ENCODE assay signal across 8 cellular contexts in the genomic region with DNA sequence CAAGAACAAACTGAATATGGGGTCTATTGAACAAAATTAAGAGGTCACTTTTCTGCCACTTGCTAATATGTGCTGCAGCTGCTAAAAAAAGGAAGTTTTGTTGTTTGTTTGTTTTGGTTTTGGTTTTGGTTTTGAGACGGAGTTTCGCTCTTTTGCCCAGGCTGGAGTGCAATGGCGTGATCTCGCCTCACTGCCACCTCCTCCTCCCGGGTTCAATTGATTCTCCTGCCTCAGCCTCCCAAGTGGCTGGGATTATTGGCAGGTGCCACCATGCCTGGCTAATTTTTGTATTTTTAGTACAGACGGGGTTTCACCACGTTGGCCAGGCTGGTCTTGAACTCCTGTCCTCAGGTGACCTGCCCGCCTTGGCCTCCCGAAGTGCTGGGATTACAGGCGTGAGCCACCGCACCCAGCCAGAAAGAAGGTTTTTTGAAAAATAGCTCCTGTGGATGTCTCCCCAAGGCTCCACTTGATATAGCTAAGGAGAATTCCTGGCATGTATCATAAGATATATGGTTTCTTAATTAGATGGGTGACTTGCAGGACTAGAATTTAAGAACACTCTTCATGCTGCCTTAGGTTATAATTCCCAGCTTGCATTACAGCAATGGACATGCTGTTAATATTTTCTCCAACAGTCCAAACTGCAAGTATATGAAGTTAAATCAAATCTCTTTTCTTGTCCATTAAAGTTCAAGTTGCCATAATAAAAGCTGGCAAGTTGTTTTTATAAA.
DNase-seq lines count a peak whose midpoint lies in the region; ATAC-seq and TF ChIP-seq lines count a peak whose summit lies in the region.

No MANE protein-coding gene starts in this region.

- no TSS peak for BruUV-seq in Calu3 (replicated peaks; lab: Mats Ljungman, UMichigan)

- H3K27ac ChIP-seq in mucosa of rectum (ENCODE audit: low read depth in 2 of 2, low read length in 2 of 2): peak overlapping the region; percentile 29 to 35

- no peaks in the 10 kb centered on the region for H3K36me3 ChIP-seq in mucosa of rectum (ENCODE audit: control insufficient read depth in 2 of 2, insufficient read depth in 2 of 2, low read length in 2 of 2)

- H3K9me3 ChIP-seq in mucosa of rectum (ENCODE audit: control insufficient read depth in 2 of 2, low read length in 2 of 2): no peaks in the 10 kb centered on the region

- no peaks in the 10 kb centered on the region for H3K27me3 ChIP-seq in mucosa of rectum (ENCODE audit: control insufficient read depth in 2 of 2, insufficient read depth in 2 of 2, low read length in 2 of 2)

- CTCF ChIA-PET in Calu3 (lab: Charles Lee): no interaction called here

- H3K4me1 Mint-ChIP-seq in Calu3 (ENCODE audit: low read depth, unreplicated experiment): peaks cover 17% of the 10 kb centered on the region

- H3K9me3 Mint-ChIP-seq in Calu3 (ENCODE audit: low read depth, unreplicated experiment): no peaks in the 10 kb centered on the region

- intact Hi-C loops in Calu3 (cut with micrococcal nuclease; ENCODE audit: unreplicated experiment): no loop called here

- peak overlapping the region in 1 of 2 donors; percentile 28 for H3K4me3 ChIP-seq in mucosa of rectum (ENCODE audit: low read length in 2 of 2)

- peak; percentile 47 for ATAC-seq in GM18499 (IDR thresholded peaks at IDR 0.05; ENCODE audit: insufficient read depth, unreplicated experiment)
- peak; percentile 54 for ATAC-seq in GM21515 (IDR thresholded peaks at IDR 0.05; ENCODE audit: unreplicated experiment)

- no peak overlapping the region for H3K4me3 Mint-ChIP-seq in Calu3 (ENCODE audit: low read depth, unreplicated experiment)

- TF ChIP-seq CTCF in Calu3 (IDR thresholded peaks at IDR 0.05; ENCODE audit: unreplicated experiment): no peak

- no peaks in the 10 kb centered on the region for H3K36me3 Mint-ChIP-seq in Calu3 (ENCODE audit: insufficient read depth, unreplicated experiment)

- H3K9ac ChIP-seq in mucosa of rectum (ENCODE audit: low read depth in 1 of 2, low read length in 2 of 2): no peak overlapping the region

- DNase-seq in MV-4-11 (lab: John Stamatoyannopoulos, UW) (peak; percentile 0), Calu3 (no peak)
- no peak for DNase-seq in activated CD4-positive, alpha-beta T cell treated with anti-CD3 and anti-CD28 coated beads, Interleukin-2, amount 50 U/mL, for 1 hour
- DNase-seq in activated CD4-positive, CD25-positive, alpha-beta regulatory T cell (lab: John Stamatoyannopoulos, UW): no peak
- no peak for DNase-seq in activated CD4-positive, alpha-beta T cell treated with anti-CD3 and anti-CD28 coated beads for 1 hour

- H3K27ac Mint-ChIP-seq in Calu3 (ENCODE audit: unreplicated experiment): no peak overlapping the region

- no peaks in the 10 kb centered on the region for H3K27me3 Mint-ChIP-seq in Calu3 (ENCODE audit: unreplicated experiment)

- H3K4me1 ChIP-seq in mucosa of rectum (ENCODE audit: control insufficient read depth in 2 of 2, insufficient read depth in 2 of 2, low read length in 2 of 2): peaks cover 0 to 4% of the 10 kb centered on the region in 2 donors
